ENCODE assay signal across 9 cellular contexts in the genomic region with DNA sequence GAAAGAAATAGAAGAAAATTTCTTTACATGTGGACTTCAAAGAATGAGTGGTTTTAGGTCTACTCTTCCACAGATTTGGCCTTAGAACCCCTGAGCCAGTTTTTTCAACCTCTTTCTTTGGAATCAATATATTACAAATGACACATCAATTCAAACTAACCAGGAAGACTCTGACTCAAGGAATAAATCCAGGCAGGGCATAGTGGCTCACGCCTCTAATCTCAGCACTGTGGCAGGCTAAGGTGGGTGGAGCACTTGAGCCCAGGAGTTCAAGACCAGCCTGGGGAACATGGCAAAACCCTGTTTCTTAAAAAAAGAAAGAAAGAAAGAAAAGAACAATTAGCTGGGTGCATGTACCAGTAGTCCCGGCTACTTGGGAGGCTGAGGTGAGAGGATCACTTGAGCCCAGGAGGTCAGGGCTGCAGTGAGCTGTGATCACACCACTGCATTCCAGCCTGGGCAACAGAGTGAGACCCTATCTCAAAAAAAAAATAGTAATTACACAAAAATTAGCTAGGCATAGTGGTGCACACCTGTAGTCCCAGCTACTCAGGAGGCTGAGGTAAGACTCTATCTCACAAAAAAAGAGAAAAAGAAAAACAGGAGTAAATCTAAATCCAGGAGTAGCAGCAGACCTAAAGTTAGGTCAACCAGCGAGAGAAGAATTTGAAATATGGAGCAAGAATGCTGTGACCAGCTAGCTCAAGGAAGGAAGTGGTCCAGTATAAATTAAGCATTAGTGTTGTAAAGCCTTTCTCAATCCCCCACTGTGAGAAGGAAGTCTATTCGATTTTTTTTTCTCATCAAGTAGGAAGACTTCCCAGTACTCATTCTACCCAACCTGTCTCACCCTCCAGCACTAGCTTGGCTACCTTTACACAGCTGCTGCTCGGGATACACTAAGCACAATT. TPM values are rescaled to one million over a fixed set of nuclear protein-coding genes. Genes with fewer than 3 reads are reported as not detected.
DNase-seq lines count a peak whose midpoint lies in the region; TF ChIP-seq lines count a peak whose summit lies in the region.
"Had no signal": no experiment of that assay in that cellular context is flagged by ENCODE, and none has a peak within 500 bp of the region (broad histone marks: within the 10 kb centered on the region; RNA-seq: fewer than 3 reads in every experiment).

No MANE protein-coding gene starts in this region.

- peaks cover 35% of the 10 kb centered on the region for H3K79me2 ChIP-seq in PC-9 (ENCODE audit: low read depth)

- H3F3A ChIP-seq in PC-9 (ENCODE audit: insufficient read depth, low read depth) = peaks cover 36% of the 10 kb centered on the region

- peak overlapping the region; percentile 93 for H3K27ac Mint-ChIP-seq in progenitor cell of endocrine pancreas
- H3K27ac Mint-ChIP-seq: memory B cell had no signal

- CTCF ChIA-PET in PC-9 (lab: Charles Lee) = no interaction called here

- H3K4me3 ChIP-seq in PC-9 = peak overlapping the region; percentile 69; the same call in 1 of the 2 replicates

- H3K4me3 Mint-ChIP-seq in progenitor cell of endocrine pancreas (ENCODE audit: low read depth) = peak overlapping the region; percentile 95

- H3K4me2 ChIP-seq in PC-9 = peak overlapping the region; percentile 89

- no peaks in the 10 kb centered on the region for H3K27me3 Mint-ChIP-seq in progenitor cell of endocrine pancreas

- no peak overlapping the region for H3K27ac ChIP-seq in PC-9

- no peaks in the 10 kb centered on the region for H3K36me3 Mint-ChIP-seq in progenitor cell of endocrine pancreas (ENCODE audit: insufficient read depth)

- POLR2A ChIA-PET in PC-9 (lab: Charles Lee; ENCODE audit: unreplicated experiment) = no interaction called here

- no peak overlapping the region for H2AFZ ChIP-seq in PC-9

- no peaks in the 10 kb centered on the region for H3K9me2 ChIP-seq in PC-9 (ENCODE audit: insufficient read depth)

- DNase-seq in EL (peak; percentile 73), PC-9 (peak in 1 of 2 experiments; percentile 83), fibroblast of gingiva (ENCODE audit: low read depth) (peak; percentile 34), progenitor cell of endocrine pancreas (ENCODE audit: low spot score, unreplicated experiment) (no peak), NCI-H1694 (lab: John Stamatoyannopoulos, UW) (no peak), NCI-H226 (no peak)
- no peak for DNase-seq in activated effector memory CD4-positive, alpha-beta T cell treated with anti-CD3 and anti-CD28 coated beads, Interleukin-2, amount 50 U/mL, for 16 hours
- DNase-seq in stimulated activated naive CD4-positive, alpha-beta T cell (lab: John Stamatoyannopoulos, UW) = no peak

- H3K27me3 ChIP-seq in PC-9 (ENCODE audit: insufficient read depth, low read depth) = no peaks in the 10 kb centered on the region

- peaks cover 59% of the 10 kb centered on the region for H3K4me1 Mint-ChIP-seq in progenitor cell of endocrine pancreas (ENCODE audit: low read depth)

- TF ChIP-seq CTCF in PC-9 (conservative IDR thresholded peaks at IDR 0.05) = no peak
- TF ChIP-seq CTCF in progenitor cell of endocrine pancreas (IDR thresholded peaks at IDR 0.05; ENCODE audit: unreplicated experiment) = no peak

- H3K4me1 ChIP-seq in PC-9 (replicated peaks; ENCODE audit: insufficient read depth) = peaks cover 55% of the 10 kb centered on the region

- no peaks in the 10 kb centered on the region for H3K36me3 ChIP-seq in PC-9 (ENCODE audit: low read depth)

- H3K9me3 Mint-ChIP-seq in progenitor cell of endocrine pancreas (ENCODE audit: low read depth) = no peaks in the 10 kb centered on the region
- H3K9me3 Mint-ChIP-seq: memory B cell had no signal

- intact Hi-C loops in PC-9 (cut with micrococcal nuclease; ENCODE audit: unreplicated experiment) = no loop called here

- H4K20me1 ChIP-seq in PC-9 (ENCODE audit: insufficient read depth) = no peaks in the 10 kb centered on the region

- BruUV-seq in PC-9 (replicated peaks; lab: Mats Ljungman, UMichigan) = no TSS peak

- H3K9me3 ChIP-seq in PC-9 (ENCODE audit: insufficient read depth, low read depth) = no peaks in the 10 kb centered on the region

RNA-seq across cellular contexts. Expression of gene SORT1, which starts 1.9 kb away (rescaled TPM):
- total RNA-seq in PC-9 (2021) (25.7 and 27.9 TPM in 2 replicates), progenitor cell of endocrine pancreas (110 and 116 TPM in 2 replicates)

RNA-seq across cellular contexts. Expression of gene PSMA5, which starts 30.4 kb away (rescaled TPM):
- total RNA-seq in PC-9 (2021) = 168 and 172 TPM in 2 replicates
- 71.4 and 81.1 TPM in 2 replicates for total RNA-seq in progenitor cell of endocrine pancreas

Comparison
In these comparisons a context has a peak if more than half of its experiments do, and no peak if none do; other contexts are left out.
1. DNase-seq: peak in EL (single experiment) and fibroblast of gingiva (single experiment); none in progenitor cell of endocrine pancreas (single experiment), activated effector memory CD4-positive, alpha-beta T cell treated with anti-CD3 and anti-CD28 coated beads, Interleukin-2, amount 50 U/mL, for 16 hours (single experiment), NCI-H1694 (single experiment), stimulated activated naive CD4-positive, alpha-beta T cell (0 of 6) and NCI-H226 (single experiment).